Comparison of ENCODE assay signal across 1 cellular context in the genomic region with DNA sequence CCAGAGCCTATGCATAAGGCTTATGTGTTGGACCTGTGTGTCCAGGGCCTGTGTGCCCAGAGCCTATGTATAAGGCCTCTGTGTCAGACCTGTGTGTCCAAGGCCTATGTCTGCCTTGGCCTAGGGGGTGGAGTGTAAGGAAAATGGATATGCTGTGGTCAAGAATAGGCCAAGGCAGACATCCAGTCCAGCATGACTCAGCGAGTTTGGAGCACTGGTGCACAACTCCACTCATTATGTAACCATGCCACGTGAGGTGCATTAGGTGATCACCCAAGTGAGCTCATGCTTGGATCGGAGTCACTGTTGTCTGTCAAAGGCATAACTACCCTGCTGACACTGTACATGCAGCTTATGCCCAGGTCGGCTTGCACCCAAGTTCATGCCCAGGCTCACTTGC.
TF ChIP-seq lines count a peak whose summit lies in the region.

No MANE protein-coding gene starts in this region.

TF ChIP-seq in IMR-90, 13 proteins besides CTCF, POLR2A, EP300 and RAD21 (continued from another document):
- TF ChIP-seq, protein P1, sequence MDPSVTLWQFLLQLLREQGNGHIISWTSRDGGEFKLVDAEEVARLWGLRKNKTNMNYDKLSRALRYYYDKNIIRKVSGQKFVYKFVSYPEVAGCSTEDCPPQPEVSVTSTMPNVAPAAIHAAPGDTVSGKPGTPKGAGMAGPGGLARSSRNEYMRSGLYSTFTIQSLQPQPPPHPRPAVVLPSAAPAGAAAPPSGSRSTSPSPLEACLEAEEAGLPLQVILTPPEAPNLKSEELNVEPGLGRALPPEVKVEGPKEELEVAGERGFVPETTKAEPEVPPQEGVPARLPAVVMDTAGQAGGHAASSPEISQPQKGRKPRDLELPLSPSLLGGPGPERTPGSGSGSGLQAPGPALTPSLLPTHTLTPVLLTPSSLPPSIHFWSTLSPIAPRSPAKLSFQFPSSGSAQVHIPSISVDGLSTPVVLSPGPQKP (IDR thresholded peaks at IDR 0.05; ENCODE audit: borderline replicate concordance, low read depth, low read length), result no peak
